21 cellular contexts compared by ENCODE assay signal in genomic region chr5:177410575-177410974, GRCh38. TPM values are rescaled to one million over a fixed set of nuclear protein-coding genes. Genes with fewer than 3 reads are reported as not detected.
A peak's percentile ranks its signal among the peaks of the same experiment; 100 is the strongest.
DNase-seq lines count a peak whose midpoint lies in the region; ATAC-seq and TF ChIP-seq lines count a peak whose summit lies in the region.
"Had no signal": no experiment of that assay in that cellular context is flagged by ENCODE, and none has a peak within 500 bp of the region (broad histone marks: within the 10 kb centered on the region; RNA-seq: fewer than 3 reads in every experiment).

No MANE protein-coding gene starts in this region.

- no peak overlapping the region for H3K27ac ChIP-seq in CD4-positive, alpha-beta T cell (ENCODE audit: low read depth, low read length)
- H3K27ac ChIP-seq: A549, C4-2B, GM23248, RWPE1 had no signal

- no peaks in the 10 kb centered on the region for H3K27me3 ChIP-seq in Loucy (ENCODE audit: insufficient read depth, low read length, poor library complexity, severe bottlenecking)
- H3K27me3 ChIP-seq in CD4-positive, alpha-beta T cell (ENCODE audit: control insufficient read depth, insufficient read depth, low read length): no peaks in the 10 kb centered on the region

- intact Hi-C loops in activated CD8-positive, alpha-beta T cell treated with anti-CD3 and anti-CD28 coated beads for 36 hours (cut with micrococcal nuclease): no loop called here
- intact Hi-C loops in CD4-positive, alpha-beta T cell (cut with DNase I, micrococcal nuclease): loop anchor here in 1 of 2 experiments (1.0 kb wide), 1 partner anchor 11 kb away; no protein-coding TSS in a partner anchor

- H3K9me2 ChIP-seq in Loucy (replicated peaks; ENCODE audit: low read depth, low read length): no peaks in the 10 kb centered on the region

- no peaks in the 10 kb centered on the region for H3K9me3 Mint-ChIP-seq in activated CD8-positive, alpha-beta T cell treated with anti-CD3 and anti-CD28 coated beads, Interleukin-2, amount 10 ng/mL, durations not matched to agents 7 days and 5 days (ENCODE audit: insufficient read depth)
- no peaks in the 10 kb centered on the region for H3K9me3 Mint-ChIP-seq in activated CD8-positive, alpha-beta T cell treated with anti-CD3 and anti-CD28 coated beads for 36 hours
- no peaks in the 10 kb centered on the region for H3K9me3 Mint-ChIP-seq in activated naive CD8-positive, alpha-beta T cell treated with anti-CD3 and anti-CD28 coated beads, Interleukin-2, amount 10 ng/mL, durations not matched to agents 7 days and 5 days
- no peaks in the 10 kb centered on the region for H3K9me3 Mint-ChIP-seq in progenitor cell of endocrine pancreas (ENCODE audit: low read depth)
- no peaks in the 10 kb centered on the region for H3K9me3 Mint-ChIP-seq in CD4-positive, alpha-beta T cell

- no peaks in the 10 kb centered on the region for H3K9me3 ChIP-seq in Loucy (ENCODE audit: insufficient read depth, low read depth, low read length)
- H3K9me3 ChIP-seq in CD4-positive, alpha-beta T cell (ENCODE audit: control insufficient read depth, low read length): no peaks in the 10 kb centered on the region
- H3K9me3 ChIP-seq: A549 had no signal

- H3K9ac ChIP-seq in Loucy (ENCODE audit: low read depth, low read length, poor library complexity, severe bottlenecking): no peak overlapping the region
- H3K9ac ChIP-seq: GM23248 had no signal

- H2AFZ ChIP-seq in Loucy (ENCODE audit: low read length): no peak overlapping the region
- H2AFZ ChIP-seq: GM23248 had no signal

- ATAC-seq in activated CD8-positive, alpha-beta T cell treated with anti-CD3 and anti-CD28 coated beads, Interleukin-2, amount 10 ng/mL, durations not matched to agents 7 days and 5 days: no peak
- ATAC-seq in activated CD8-positive, alpha-beta T cell treated with anti-CD3 and anti-CD28 coated beads for 36 hours: no peak
- peak; percentile 50 for ATAC-seq in activated naive CD8-positive, alpha-beta T cell treated with anti-CD3 and anti-CD28 coated beads, Interleukin-2, amount 10 ng/mL, durations not matched to agents 7 days and 5 days (ENCODE audit: low read depth)
- no peak for ATAC-seq in HG02852 (IDR thresholded peaks at IDR 0.05; ENCODE audit: unreplicated experiment)
- ATAC-seq in CD4-positive, alpha-beta T cell (ENCODE audit: poor library complexity): no peak
- ATAC-seq: A549, HCT116 had no signal

- H3K36me3 ChIP-seq in Loucy (ENCODE audit: insufficient read depth, low read length): no peaks in the 10 kb centered on the region

- no peaks in the 10 kb centered on the region for H3F3A ChIP-seq in Loucy (ENCODE audit: low read depth)

- H3K36me3 Mint-ChIP-seq in activated CD8-positive, alpha-beta T cell treated with anti-CD3 and anti-CD28 coated beads, Interleukin-2, amount 10 ng/mL, durations not matched to agents 7 days and 5 days (ENCODE audit: low read depth): no peaks in the 10 kb centered on the region
- H3K36me3 Mint-ChIP-seq in activated CD8-positive, alpha-beta T cell treated with anti-CD3 and anti-CD28 coated beads for 36 hours (ENCODE audit: low read depth): no peaks in the 10 kb centered on the region
- peaks cover 3% of the 10 kb centered on the region for H3K36me3 Mint-ChIP-seq in activated naive CD8-positive, alpha-beta T cell treated with anti-CD3 and anti-CD28 coated beads, Interleukin-2, amount 10 ng/mL, durations not matched to agents 7 days and 5 days
- no peaks in the 10 kb centered on the region for H3K36me3 Mint-ChIP-seq in progenitor cell of endocrine pancreas (ENCODE audit: insufficient read depth)
- no peaks in the 10 kb centered on the region for H3K36me3 Mint-ChIP-seq in CD4-positive, alpha-beta T cell (ENCODE audit: low read depth)

- no peaks in the 10 kb centered on the region for H4K20me1 ChIP-seq in Loucy (ENCODE audit: insufficient read depth, low read length, poor library complexity, severe bottlenecking)

- CTCF ChIA-PET in activated CD8-positive, alpha-beta T cell treated with anti-CD3 and anti-CD28 coated beads, Interleukin-2, amount 10 ng/mL, durations not matched to agents 7 days and 5 days (lab: Charles Lee): interaction anchor here (1.9 to 2.2 kb wide), 2 partner anchors 20 to 45 kb away, joined by 11 to 12 read pairs; no protein-coding TSS in a partner anchor
- CTCF ChIA-PET in activated CD8-positive, alpha-beta T cell treated with anti-CD3 and anti-CD28 coated beads for 36 hours (lab: Charles Lee): interaction anchor here (0.7 to 10.5 kb wide), 2 partner anchors 21 to 37 kb away, joined by 3 to 415 read pairs; partner anchors contain the start of gene PRR7
- CTCF ChIA-PET in CD4-positive, alpha-beta T cell (lab: Charles Lee): no interaction called here

- peaks cover 18% of the 10 kb centered on the region for H3K4me1 ChIP-seq in Loucy (ENCODE audit: insufficient read depth, low read length, poor library complexity, severe bottlenecking)
- H3K4me1 ChIP-seq: A549 had no signal

- H3K79me2 ChIP-seq in Loucy (ENCODE audit: insufficient read depth, low read length): no peaks in the 10 kb centered on the region

- DNase-seq in activated CD8-positive, alpha-beta T cell treated with anti-CD3 and anti-CD28 coated beads, Interleukin-2, amount 10 ng/mL, durations not matched to agents 7 days and 5 days: no peak
- no peak for DNase-seq in activated CD8-positive, alpha-beta T cell treated with anti-CD3 and anti-CD28 coated beads for 36 hours
- DNase-seq in activated naive CD8-positive, alpha-beta T cell treated with anti-CD3 and anti-CD28 coated beads, Interleukin-2, amount 10 ng/mL, durations not matched to agents 7 days and 5 days: no peak
- no peak for DNase-seq in progenitor cell of endocrine pancreas (ENCODE audit: low spot score, unreplicated experiment)
- no peak for DNase-seq in effector CD4-positive, alpha-beta T cell
- no peak for DNase-seq in CD4-positive, alpha-beta T cell
- DNase-seq: DMS79, GM23248, NCI-H1105, NCI-H187, NCI-H446 treated with DMSO at 0.1 percent for 48 hours, NCI-H748 treated with DMSO at 0.1 percent for 48 hours, OCI-M1 had no signal

- H3K4me1 Mint-ChIP-seq in activated CD8-positive, alpha-beta T cell treated with anti-CD3 and anti-CD28 coated beads, Interleukin-2, amount 10 ng/mL, durations not matched to agents 7 days and 5 days (ENCODE audit: low read depth): peaks cover 60% of the 10 kb centered on the region
- peaks cover 42% of the 10 kb centered on the region for H3K4me1 Mint-ChIP-seq in activated CD8-positive, alpha-beta T cell treated with anti-CD3 and anti-CD28 coated beads for 36 hours (ENCODE audit: low read depth)
- H3K4me1 Mint-ChIP-seq in activated naive CD8-positive, alpha-beta T cell treated with anti-CD3 and anti-CD28 coated beads, Interleukin-2, amount 10 ng/mL, durations not matched to agents 7 days and 5 days: peaks cover 34% of the 10 kb centered on the region
- peaks cover 1% of the 10 kb centered on the region for H3K4me1 Mint-ChIP-seq in progenitor cell of endocrine pancreas (ENCODE audit: low read depth)
- H3K4me1 Mint-ChIP-seq in CD4-positive, alpha-beta T cell (ENCODE audit: low read depth): peaks cover 38% of the 10 kb centered on the region

- no peak overlapping the region for H3K4me3 Mint-ChIP-seq in activated CD8-positive, alpha-beta T cell treated with anti-CD3 and anti-CD28 coated beads, Interleukin-2, amount 10 ng/mL, durations not matched to agents 7 days and 5 days
- H3K4me3 Mint-ChIP-seq in activated CD8-positive, alpha-beta T cell treated with anti-CD3 and anti-CD28 coated beads for 36 hours: no peak overlapping the region
- peak overlapping the region; percentile 2 for H3K4me3 Mint-ChIP-seq in activated naive CD8-positive, alpha-beta T cell treated with anti-CD3 and anti-CD28 coated beads, Interleukin-2, amount 10 ng/mL, durations not matched to agents 7 days and 5 days
- H3K4me3 Mint-ChIP-seq in progenitor cell of endocrine pancreas (ENCODE audit: low read depth): no peak overlapping the region
- no peak overlapping the region for H3K4me3 Mint-ChIP-seq in CD4-positive, alpha-beta T cell

- H3K27ac Mint-ChIP-seq in activated CD8-positive, alpha-beta T cell treated with anti-CD3 and anti-CD28 coated beads, Interleukin-2, amount 10 ng/mL, durations not matched to agents 7 days and 5 days: peak overlapping the region; percentile 47
- H3K27ac Mint-ChIP-seq in activated CD8-positive, alpha-beta T cell treated with anti-CD3 and anti-CD28 coated beads for 36 hours: no peak overlapping the region
- peak overlapping the region; percentile 65 for H3K27ac Mint-ChIP-seq in activated naive CD8-positive, alpha-beta T cell treated with anti-CD3 and anti-CD28 coated beads, Interleukin-2, amount 10 ng/mL, durations not matched to agents 7 days and 5 days
- H3K27ac Mint-ChIP-seq in progenitor cell of endocrine pancreas: peak overlapping the region; percentile 73
- H3K27ac Mint-ChIP-seq in CD4-positive, alpha-beta T cell: no peak overlapping the region

- TF ChIP-seq CTCF in activated CD8-positive, alpha-beta T cell treated with anti-CD3 and anti-CD28 coated beads for 36 hours (IDR thresholded peaks at IDR 0.05): no peak
- TF ChIP-seq CTCF in Loucy (conservative IDR thresholded peaks at IDR 0.05; ENCODE audit: low read length): no peak
- no peak for TF ChIP-seq CTCF in progenitor cell of endocrine pancreas (IDR thresholded peaks at IDR 0.05; ENCODE audit: unreplicated experiment)
- TF ChIP-seq CTCF in CD4-positive, alpha-beta T cell (IDR thresholded peaks at IDR 0.05): no peak

- no peak overlapping the region for H3K4me3 ChIP-seq in Loucy (ENCODE audit: low read length, poor library complexity, severe bottlenecking)
- H3K4me3 ChIP-seq: A549, GM23248 had no signal

- peak overlapping the region; percentile 24 for H3K4me2 ChIP-seq in Loucy (ENCODE audit: low read depth, low read length, poor library complexity, severe bottlenecking)
- H3K4me2 ChIP-seq: A549 had no signal

- POLR2A ChIA-PET in activated CD8-positive, alpha-beta T cell treated with anti-CD3 and anti-CD28 coated beads, Interleukin-2, amount 10 ng/mL, durations not matched to agents 7 days and 5 days (lab: Charles Lee): interaction anchor here (1.4 kb wide), 1 partner anchor 17 kb away, joined by 5 read pairs; the partner anchor contains the start of gene GRK6
- POLR2A ChIA-PET in activated CD8-positive, alpha-beta T cell treated with anti-CD3 and anti-CD28 coated beads for 36 hours (lab: Charles Lee): interaction anchor here (0.7 to 1.2 kb wide), 2 partner anchors 18 to 34 kb away, joined by 3 to 6 read pairs; no protein-coding TSS in a partner anchor
- POLR2A ChIA-PET in activated naive CD8-positive, alpha-beta T cell treated with anti-CD3 and anti-CD28 coated beads, Interleukin-2, amount 10 ng/mL, durations not matched to agents 7 days and 5 days (lab: Charles Lee): interaction anchor here (0.9 to 4.6 kb wide), 3 partner anchors 17 to 34 kb away, joined by 6 to 30 read pairs (median 6); partner anchors contain the start of gene GRK6
- POLR2A ChIA-PET in CD4-positive, alpha-beta T cell (lab: Charles Lee): interaction anchor here (0.7 to 11.0 kb wide), 2 partner anchors 27 to 39 kb away, joined by 3 to 435 read pairs; partner anchors contain the start of gene PRR7

- H3K27me3 Mint-ChIP-seq in activated CD8-positive, alpha-beta T cell treated with anti-CD3 and anti-CD28 coated beads, Interleukin-2, amount 10 ng/mL, durations not matched to agents 7 days and 5 days (ENCODE audit: low read depth): peaks cover 5% of the 10 kb centered on the region
- no peaks in the 10 kb centered on the region for H3K27me3 Mint-ChIP-seq in activated CD8-positive, alpha-beta T cell treated with anti-CD3 and anti-CD28 coated beads for 36 hours
- H3K27me3 Mint-ChIP-seq in activated naive CD8-positive, alpha-beta T cell treated with anti-CD3 and anti-CD28 coated beads, Interleukin-2, amount 10 ng/mL, durations not matched to agents 7 days and 5 days: no peaks in the 10 kb centered on the region
- H3K27me3 Mint-ChIP-seq in progenitor cell of endocrine pancreas: peaks cover 53% of the 10 kb centered on the region
- no peaks in the 10 kb centered on the region for H3K27me3 Mint-ChIP-seq in CD4-positive, alpha-beta T cell

RNA-seq across cellular contexts. Expression of gene F12, which starts 1.2 kb away (rescaled TPM):
- 1 to 10 TPM; 3.2 to 3.5 TPM for total RNA-seq in activated CD8-positive, alpha-beta T cell treated with anti-CD3 and anti-CD28 coated beads, Interleukin-2, amount 10 ng/mL, durations not matched to agents 7 days and 5 days
- 1 to 10 TPM; 7.9 TPM for total RNA-seq in activated CD8-positive, alpha-beta T cell treated with anti-CD3 and anti-CD28 coated beads for 36 hours
- total RNA-seq in activated naive CD8-positive, alpha-beta T cell treated with anti-CD3 and anti-CD28 coated beads, Interleukin-2, amount 10 ng/mL, durations not matched to agents 7 days and 5 days: 1 to 10 TPM; 2.2 to 2.8 TPM
- 4.0 and 4.7 TPM in 2 replicates for total RNA-seq in progenitor cell of endocrine pancreas
- total RNA-seq in CD4-positive, alpha-beta T cell: under 1 TPM; 0.20 to 0.60 TPM

RNA-seq across cellular contexts. Expression of gene PFN3, which starts 10.1 kb away (rescaled TPM):
- total RNA-seq in activated CD8-positive, alpha-beta T cell treated with anti-CD3 and anti-CD28 coated beads, Interleukin-2, amount 10 ng/mL, durations not matched to agents 7 days and 5 days: not detected
- not detected for total RNA-seq in activated CD8-positive, alpha-beta T cell treated with anti-CD3 and anti-CD28 coated beads for 36 hours
- total RNA-seq in activated naive CD8-positive, alpha-beta T cell treated with anti-CD3 and anti-CD28 coated beads, Interleukin-2, amount 10 ng/mL, durations not matched to agents 7 days and 5 days: not detected
- total RNA-seq in progenitor cell of endocrine pancreas: not detected in 2 replicates
- total RNA-seq in CD4-positive, alpha-beta T cell: not detected
- total RNA-seq: GM23248, HT1080, SK-MEL-5 had no signal

RNA-seq across cellular contexts. Expression of gene GRK6, which starts 15.9 kb away (rescaled TPM):
- 100 to 1,000 TPM; 206 to 213 TPM for total RNA-seq in activated CD8-positive, alpha-beta T cell treated with anti-CD3 and anti-CD28 coated beads, Interleukin-2, amount 10 ng/mL, durations not matched to agents 7 days and 5 days
- 100 to 1,000 TPM; 133 to 137 TPM for total RNA-seq in activated CD8-positive, alpha-beta T cell treated with anti-CD3 and anti-CD28 coated beads for 36 hours
- total RNA-seq in activated naive CD8-positive, alpha-beta T cell treated with anti-CD3 and anti-CD28 coated beads, Interleukin-2, amount 10 ng/mL, durations not matched to agents 7 days and 5 days: 100 to 1,000 TPM; 181 to 186 TPM
- total RNA-seq in progenitor cell of endocrine pancreas: 40.2 and 43.0 TPM in 2 replicates
- total RNA-seq in CD4-positive, alpha-beta T cell: 100 to 1,000 TPM; 186 to 192 TPM

RNA-seq across cellular contexts. Expression of gene SLC34A1, which starts 26.3 kb away (rescaled TPM):
- total RNA-seq in activated CD8-positive, alpha-beta T cell treated with anti-CD3 and anti-CD28 coated beads, Interleukin-2, amount 10 ng/mL, durations not matched to agents 7 days and 5 days: 1 to 10 TPM; 2.0 to 2.1 TPM
- total RNA-seq in activated CD8-positive, alpha-beta T cell treated with anti-CD3 and anti-CD28 coated beads for 36 hours: under 1 TPM; 0.29 to 0.43 TPM
- 1 to 10 TPM; 1.9 to 2.1 TPM for total RNA-seq in activated naive CD8-positive, alpha-beta T cell treated with anti-CD3 and anti-CD28 coated beads, Interleukin-2, amount 10 ng/mL, durations not matched to agents 7 days and 5 days
- not detected in 2 replicates for total RNA-seq in progenitor cell of endocrine pancreas
- not detected for total RNA-seq in CD4-positive, alpha-beta T cell
- total RNA-seq: GM23248 had no signal

RNA-seq across cellular contexts. Expression of gene PRR7, which starts 36.0 kb away (rescaled TPM):
- 10 to 100 TPM in 1 of 2 experiments, 1 to 10 TPM in 1; 9.8 to 11.6 TPM for total RNA-seq in activated CD8-positive, alpha-beta T cell treated with anti-CD3 and anti-CD28 coated beads, Interleukin-2, amount 10 ng/mL, durations not matched to agents 7 days and 5 days
- 10 to 100 TPM; 32.6 to 36.4 TPM for total RNA-seq in activated CD8-positive, alpha-beta T cell treated with anti-CD3 and anti-CD28 coated beads for 36 hours
- total RNA-seq in activated naive CD8-positive, alpha-beta T cell treated with anti-CD3 and anti-CD28 coated beads, Interleukin-2, amount 10 ng/mL, durations not matched to agents 7 days and 5 days: 10 to 100 TPM; 10.0 to 10.6 TPM
- 11.7 and 13.1 TPM in 2 replicates for total RNA-seq in progenitor cell of endocrine pancreas
- total RNA-seq in CD4-positive, alpha-beta T cell: 10 to 100 TPM; 23.3 to 23.5 TPM

Comparison
In these comparisons a context has a peak if more than half of its experiments do, and no peak if none do; other contexts are left out.
1. H3K27ac Mint-ChIP-seq: peak in activated CD8-positive, alpha-beta T cell treated with anti-CD3 and anti-CD28 coated beads, Interleukin-2, amount 10 ng/mL, durations not matched to agents 7 days and 5 days (single experiment), activated naive CD8-positive, alpha-beta T cell treated with anti-CD3 and anti-CD28 coated beads, Interleukin-2, amount 10 ng/mL, durations not matched to agents 7 days and 5 days (single experiment) and progenitor cell of endocrine pancreas (single experiment); none in activated CD8-positive, alpha-beta T cell treated with anti-CD3 and anti-CD28 coated beads for 36 hours (single experiment) and CD4-positive, alpha-beta T cell (single experiment).